In the genomic region with DNA sequence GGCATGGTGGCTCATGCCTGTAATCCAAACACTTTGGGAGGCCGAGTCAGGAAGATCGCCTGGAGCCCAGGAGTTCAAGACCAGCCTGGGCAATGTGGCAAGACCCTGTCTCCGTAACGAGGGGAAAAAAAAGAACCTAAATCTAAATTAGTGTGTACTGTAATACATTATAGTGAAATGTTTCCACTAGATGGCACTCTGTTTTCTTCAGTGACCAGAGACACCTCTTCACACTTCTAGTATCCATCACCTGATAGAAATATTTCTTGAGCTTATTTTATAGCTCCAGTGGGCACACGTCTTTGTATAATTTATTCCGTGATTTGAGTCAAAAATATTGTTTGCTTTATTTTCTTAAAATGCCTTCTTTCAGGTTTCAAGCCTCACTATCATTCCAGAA, we compare ENCODE assay signal across 8 cellular contexts.
DNase-seq lines count a peak whose midpoint lies in the region; ATAC-seq and TF ChIP-seq lines count a peak whose summit lies in the region.

No MANE protein-coding gene starts in this region.

- no peak for TF ChIP-seq POLR2A in gastrocnemius medialis (IDR thresholded peaks at IDR 0.05)

- no peak overlapping the region for H3K4me3 ChIP-seq in CD4-positive, alpha-beta memory T cell (ENCODE audit: low read length in 2 of 2)
- no peak overlapping the region for H3K4me3 ChIP-seq in gastrocnemius medialis

- H3K4me1 Mint-ChIP-seq in CD4-positive, alpha-beta memory T cell: peaks cover 41 to 70% (median 54%) of the 10 kb centered on the region in 4 donors

- POLR2A ChIA-PET in CD4-positive, alpha-beta memory T cell (lab: Charles Lee; ENCODE audit: partially characterized antibody): interaction anchor here (0.6 to 5.3 kb wide), 15 partner anchors 8 to 286 kb away, joined by 3 to 46 read pairs (median 5); no protein-coding TSS in a partner anchor

- intact Hi-C loops in CD4-positive, alpha-beta memory T cell (cut with micrococcal nuclease): loop anchor here (1.0 to 10.0 kb wide), 6 partner anchors 30 to 575 kb away; no protein-coding TSS in a partner anchor
- intact Hi-C loops in gastrocnemius medialis (cut with DNase I; ENCODE audit: low total_unique reads): no loop called here

- TF ChIP-seq CTCF in gastrocnemius medialis (IDR thresholded peaks at IDR 0.05 in 4 of 5, conservative IDR thresholded peaks at IDR 0.05 in 1 of 5): peak in 1 of 5 experiments; percentile 22

- peak overlapping the region; percentile 45 to 88 (median 76) for H3K27ac Mint-ChIP-seq in CD4-positive, alpha-beta memory T cell

- H3K36me3 Mint-ChIP-seq in CD4-positive, alpha-beta memory T cell: no peaks in the 10 kb centered on the region

- peak overlapping the region; percentile 54 to 84 (median 69) for H3K4me3 Mint-ChIP-seq in CD4-positive, alpha-beta memory T cell

- no peaks in the 10 kb centered on the region for H3K27me3 Mint-ChIP-seq in CD4-positive, alpha-beta memory T cell

- in situ Hi-C loops in gastrocnemius medialis (cut with MboI; ENCODE audit: low sequenced_read_pairs in 4 of 4): no loop called here

- H3K4me1 ChIP-seq in CD4-positive, alpha-beta memory T cell (ENCODE audit: insufficient read depth, low read length): peaks cover 84% of the 10 kb centered on the region
- H3K4me1 ChIP-seq in gastrocnemius medialis: no peaks in the 10 kb centered on the region

- ATAC-seq in GM19351 (IDR thresholded peaks at IDR 0.05; ENCODE audit: unreplicated experiment) (peak; percentile 67), HG03439 (IDR thresholded peaks at IDR 0.05; ENCODE audit: unreplicated experiment) (no peak), HG03460 (IDR thresholded peaks at IDR 0.05; ENCODE audit: unreplicated experiment) (no peak), gastrocnemius medialis (no peak)

- H3K27me3 ChIP-seq in CD4-positive, alpha-beta memory T cell (ENCODE audit: insufficient read depth, low read length): no peaks in the 10 kb centered on the region
- H3K27me3 ChIP-seq in gastrocnemius medialis: no peaks in the 10 kb centered on the region

- peak overlapping the region; percentile 47 for H3K27ac ChIP-seq in CD4-positive, alpha-beta memory T cell (ENCODE audit: low read depth, low read length)
- H3K27ac ChIP-seq in gastrocnemius medialis: no peak overlapping the region

- no peaks in the 10 kb centered on the region for H3K9me3 ChIP-seq in CD4-positive, alpha-beta memory T cell (ENCODE audit: control insufficient read depth in 1 of 2, low read length in 2 of 2)
- H3K9me3 ChIP-seq in gastrocnemius medialis: no peaks in the 10 kb centered on the region

- CTCF ChIA-PET in CD4-positive, alpha-beta memory T cell (lab: Charles Lee; ENCODE audit: partially characterized antibody): interaction anchor here (0.6 to 3.5 kb wide), 31 partner anchors 9 to 789 kb away, joined by 3 to 66 read pairs (median 4); no protein-coding TSS in a partner anchor

- H3K36me3 ChIP-seq in CD4-positive, alpha-beta memory T cell (ENCODE audit: insufficient read depth, low read length): no peaks in the 10 kb centered on the region
- no peaks in the 10 kb centered on the region for H3K36me3 ChIP-seq in gastrocnemius medialis

- no peaks in the 10 kb centered on the region for H3K9me3 Mint-ChIP-seq in CD4-positive, alpha-beta memory T cell

- DNase-seq in CD4-positive, alpha-beta memory T cell: peak in 4 of 5 donors; percentile 41 to 51 (median 46)
- DNase-seq in NCI-H69 (lab: John Stamatoyannopoulos, UW) (peak; percentile 40), cerebellar cortex (ENCODE audit: low spot score) (peak; percentile 5), pons (ENCODE audit: low spot score) (peak; percentile 17), gastrocnemius medialis (no peak)

Comparison
In these comparisons a context has a peak if more than half of its experiments do, and no peak if none do; other contexts are left out.
1. DNase-seq: peak in CD4-positive, alpha-beta memory T cell (4 of 5), NCI-H69 (single experiment), cerebellar cortex (single experiment) and pons (single experiment); none in gastrocnemius medialis (0 of 2).